In genomic region chr9:135858491-135859185, GRCh38 we compare ENCODE assay signal across 1 cellular context.
TF ChIP-seq lines count a peak whose summit lies in the region.

No MANE protein-coding gene starts in this region.

TF ChIP-seq in GM12878, 131 proteins besides CTCF, POLR2A, EP300 and RAD21 (continued from another document):
- TF ChIP-seq HSF1 (IDR thresholded peaks at IDR 0.05; ENCODE audit: low read depth, low read length) = no peak
